ENCODE assay signal across 10 cellular contexts in genomic region chr10:132388901-132389630, GRCh38. TPM values are rescaled to one million over a fixed set of nuclear protein-coding genes. Genes with fewer than 3 reads are reported as not detected.
DNase-seq lines count a peak whose midpoint lies in the region; ATAC-seq, FAIRE-seq and TF ChIP-seq lines count a peak whose summit lies in the region.
"Had no signal": no experiment of that assay in that cellular context is flagged by ENCODE, and none has a peak within 500 bp of the region (broad histone marks: within the 10 kb centered on the region; RNA-seq: fewer than 3 reads in every experiment).

No MANE protein-coding gene starts in this region.

- H3K9ac ChIP-seq in BLaER1 (no peak overlapping the region), K562 (ENCODE audit: insufficient read depth in 1 of 2, low read depth in 2 of 2, low read length in 2 of 2) (no peak overlapping the region), neural progenitor cell (no peak overlapping the region)

- H3K4me3 ChIP-seq in BLaER1 = no peak overlapping the region
- H3K4me3 ChIP-seq in K562 = no peak overlapping the region
- no peak overlapping the region for H3K4me3 ChIP-seq in neural progenitor cell
- H3K4me3 ChIP-seq: SJCRH30 had no signal

- BruUV-seq in K562 (replicated peaks; lab: Mats Ljungman, UMichigan) = no TSS peak

- in situ Hi-C loops in K562 (cut with MboI) = loop anchor here (10.0 kb wide), 1 partner anchor 246 kb away; no protein-coding TSS in a partner anchor

- ATAC-seq in K562 (no peak), GM19395 (IDR thresholded peaks at IDR 0.05; ENCODE audit: unreplicated experiment) (no peak)

- no peak overlapping the region for H2AFZ ChIP-seq in K562 (ENCODE audit: low read depth, low read length)
- no peak overlapping the region for H2AFZ ChIP-seq in neural progenitor cell (replicated peaks)

- FAIRE-seq in H54 (lab: Jason Lieb, UNC) = no peak
- FAIRE-seq in K562 (lab: Jason Lieb, UNC) = no peak

- H3K9me3 ChIP-seq in BLaER1 (no peaks in the 10 kb centered on the region), K562 (replicated peaks; ENCODE audit: control insufficient read depth, insufficient read depth, low read depth, low read length) (no peaks in the 10 kb centered on the region), neural progenitor cell (ENCODE audit: low read depth) (no peaks in the 10 kb centered on the region)
- H3K9me3 ChIP-seq: SJCRH30 had no signal

- intact Hi-C loops in K562 (cut with micrococcal nuclease) = loop anchor here (2.0 kb wide), 1 partner anchor 64 kb away; no protein-coding TSS in a partner anchor

- peaks cover 6% of the 10 kb centered on the region for H3K9me3 Mint-ChIP-seq in neural progenitor cell

- H3K4me1 ChIP-seq in BLaER1 (peaks cover 75% of the 10 kb centered on the region), K562 (replicated peaks in 1 of 2; ENCODE audit: control insufficient read depth in 2 of 2, insufficient read depth in 2 of 2, low read length in 2 of 2) (peaks cover 0 to 35% of the 10 kb centered on the region in 2 experiments; a peak in 2 of 5 replicates), neural progenitor cell (peaks cover 9% of the 10 kb centered on the region)
- H3K4me1 ChIP-seq: SJCRH30 had no signal

- H3K36me3 ChIP-seq in BLaER1 = no peaks in the 10 kb centered on the region
- no peaks in the 10 kb centered on the region for H3K36me3 ChIP-seq in K562 (ENCODE audit: control insufficient read depth, insufficient read depth, low read length)
- H3K36me3 ChIP-seq in neural progenitor cell = no peaks in the 10 kb centered on the region
- H3K36me3 ChIP-seq: SJCRH30 had no signal

- no peaks in the 10 kb centered on the region for H3K79me2 ChIP-seq in K562 (ENCODE audit: control insufficient read depth, insufficient read depth, low read length)
- H3K79me2 ChIP-seq in neural progenitor cell (ENCODE audit: low read depth) = no peaks in the 10 kb centered on the region

- no peak for TF ChIP-seq RAD21 in K562 (CRISPR knock-in tag; conservative IDR thresholded peaks at IDR 0.05 in 1 of 2, IDR thresholded peaks at IDR 0.05 in 1 of 2)

- H3K27ac ChIP-seq in BLaER1 (no peak overlapping the region), K562 (ENCODE audit: extremely low read depth, low read depth, low read length) (no peak overlapping the region), neural progenitor cell (no peak overlapping the region)
- H3K27ac ChIP-seq: SJCRH30 had no signal

- H3K9me1 ChIP-seq in K562 (ENCODE audit: control insufficient read depth, insufficient read depth, low read length) = no peaks in the 10 kb centered on the region

- H4K20me1 ChIP-seq in BLaER1 = peaks cover 29% of the 10 kb centered on the region
- no peaks in the 10 kb centered on the region for H4K20me1 ChIP-seq in K562 (replicated peaks; ENCODE audit: control insufficient read depth, insufficient read depth, low read length)
- H4K20me1 ChIP-seq in neural progenitor cell (ENCODE audit: low read depth) = no peaks in the 10 kb centered on the region

- peaks cover 8% of the 10 kb centered on the region for H3K4me1 Mint-ChIP-seq in neural progenitor cell

- CTCF ChIA-PET in K562 (lab: Yijun Ruan, JAX; ENCODE audit: low intra/inter-chr PET ratio) = interaction anchor here (1.5 kb wide), 1 partner anchor 64 kb away, joined by 5 read pairs; no protein-coding TSS in a partner anchor

- DNase-seq in H54 (ENCODE audit: insufficient read length, low spot score) = peak; percentile 69
- DNase-seq in K562 (ENCODE audit: extremely low read depth in 1 of 4, low spot score in 3 of 4) = no peak
- DNase-seq in neural progenitor cell (ENCODE audit: low spot score) = peak; percentile 68
- DNase-seq in foreskin melanocyte = no peak
- DNase-seq in GM03348 (ENCODE audit: low spot score) = no peak
- DNase-seq in HCEC 1CT = no peak
- DNase-seq: NCI-H1092 treated with DMSO at 0.1 percent for 48 hours had no signal

- H3K27me3 ChIP-seq in BLaER1 = peaks cover 27% of the 10 kb centered on the region
- H3K27me3 ChIP-seq in K562 (ENCODE audit: control insufficient read depth in 2 of 2, insufficient read depth in 2 of 2, low read length in 2 of 2) = no peaks in the 10 kb centered on the region; a peak in 1 of 5 replicates
- peaks cover 2% of the 10 kb centered on the region for H3K27me3 ChIP-seq in neural progenitor cell
- H3K27me3 ChIP-seq: SJCRH30 had no signal

- peaks cover 14% of the 10 kb centered on the region for H3F3A ChIP-seq in neural progenitor cell (ENCODE audit: low read depth)

- peak overlapping the region; percentile 78 for H3K4me2 ChIP-seq in BLaER1
- no peak overlapping the region for H3K4me2 ChIP-seq in K562 (ENCODE audit: insufficient read depth, low read length)
- H3K4me2 ChIP-seq in neural progenitor cell = no peak overlapping the region

- WGBS in K562 (ENCODE audit: insufficient coverage, low coverage, missing lambda C conversion rate) = 41% methylated on average over 15 of the region's 25 CpGs

- no peak for TF ChIP-seq CTCF in K562 (IDR thresholded peaks at IDR 0.05 in 2 of 3, conservative IDR thresholded peaks at IDR 0.05 in 1 of 3; ENCODE audit: insufficient read depth in 2 of 3, low read depth in 1 of 3, low read length in 3 of 3)
- TF ChIP-seq CTCF in neural progenitor cell (IDR thresholded peaks at IDR 0.05) = no peak

- POLR2A ChIA-PET in K562 (lab: Yijun Ruan, JAX) = interaction anchor here (1.2 kb wide), 1 partner anchor 62 kb away, joined by 4 read pairs; no protein-coding TSS in a partner anchor

- H3K27me3 Mint-ChIP-seq in neural progenitor cell (ENCODE audit: insufficient read depth, low read depth) = peaks cover 20% of the 10 kb centered on the region

- TF ChIP-seq POLR2A in H54 (IDR thresholded peaks at IDR 0.05; ENCODE audit: low read depth, low read length) (no peak), K562 (conservative IDR thresholded peaks at IDR 0.05) (no peak)

- H3K36me3 Mint-ChIP-seq in neural progenitor cell = no peaks in the 10 kb centered on the region

- no peak overlapping the region for H3K4me3 Mint-ChIP-seq in neural progenitor cell

- no peak for TF ChIP-seq EP300 in K562 (IDR thresholded peaks at IDR 0.05; ENCODE audit: low read length)

- no peak overlapping the region for H3K27ac Mint-ChIP-seq in neural progenitor cell

TF ChIP-seq in K562, 482 proteins besides CTCF, POLR2A, EP300 and RAD21 (continues in another document):
- TF ChIP-seq, protein P1, sequence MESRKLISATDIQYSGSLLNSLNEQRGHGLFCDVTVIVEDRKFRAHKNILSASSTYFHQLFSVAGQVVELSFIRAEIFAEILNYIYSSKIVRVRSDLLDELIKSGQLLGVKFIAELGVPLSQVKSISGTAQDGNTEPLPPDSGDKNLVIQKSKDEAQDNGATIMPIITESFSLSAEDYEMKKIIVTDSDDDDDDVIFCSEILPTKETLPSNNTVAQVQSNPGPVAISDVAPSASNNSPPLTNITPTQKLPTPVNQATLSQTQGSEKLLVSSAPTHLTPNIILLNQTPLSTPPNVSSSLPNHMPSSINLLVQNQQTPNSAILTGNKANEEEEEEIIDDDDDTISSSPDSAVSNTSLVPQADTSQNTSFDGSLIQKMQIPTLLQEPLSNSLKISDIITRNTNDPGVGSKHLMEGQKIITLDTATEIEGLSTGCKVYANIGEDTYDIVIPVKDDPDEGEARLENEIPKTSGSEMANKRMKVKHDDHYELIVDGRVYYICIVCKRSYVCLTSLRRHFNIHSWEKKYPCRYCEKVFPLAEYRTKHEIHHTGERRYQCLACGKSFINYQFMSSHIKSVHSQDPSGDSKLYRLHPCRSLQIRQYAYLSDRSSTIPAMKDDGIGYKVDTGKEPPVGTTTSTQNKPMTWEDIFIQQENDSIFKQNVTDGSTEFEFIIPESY (CRISPR knock-in tag; IDR thresholded peaks at IDR 0.05) = peak; percentile 70; the same call in 1 of the 2 replicates
- no peak for TF ChIP-seq GABPA (tag; conservative IDR thresholded peaks at IDR 0.05; ENCODE audit: low read depth)

RNA-seq across cellular contexts. Expression of gene PWWP2B, which starts 7.9 kb away (rescaled TPM):
- 1.1 and 5.8 TPM in 2 replicates for total RNA-seq in K562 (2011; cell fraction: chromatin; rRNA removed; ENCODE audit: low replicate concordance)
- total RNA-seq in K562 (2011; cell fraction: nucleolus; rRNA removed) = 5.5 and 6.5 TPM in 2 replicates
- total RNA-seq in K562 (2011; cell fraction: nucleoplasm; rRNA removed) = 3.1 and 3.2 TPM in 2 replicates
- total RNA-seq in K562 (2014; rRNA removed) (7.5 and 10.4 TPM in 2 replicates), K562 (2014; rRNA removed; fragmentation: Illumina TruSeq; extraction: Trizol) (0.64 and 0.80 TPM in 2 replicates), K562 (2015; rRNA removed; fragmentation: Illumina TruSeq; extraction: Trizol) (2.0 and 2.7 TPM in 2 replicates), K562 (2021) (9.2 and 9.8 TPM in 2 replicates), neural progenitor cell (ENCODE audit: low replicate concordance) (0.34 and 1.5 TPM in 2 replicates)
- polyA plus RNA-seq in K562 (2011; rRNA removed) (1.2 and 1.7 TPM in 2 replicates), K562 (2014; fragmentation: Illumina TruSeq; extraction: Trizol) (0.24 and 1.2 TPM in 2 replicates), K562 (2014; fragmentation: Nextera tagmentation; extraction: Ambion mirVana) (under 1 TPM in 1 of 2 experiments, not detected in 1; 0.07 TPM), K562 (2014; rRNA removed) (3.3 and 4.3 TPM in 2 replicates)
- polyA plus RNA-seq in K562 (2011; cell fraction: cytosol; rRNA removed) = 2.3 and 7.4 TPM in 2 replicates
- polyA plus RNA-seq in K562 (2011; cell fraction: nucleus; rRNA removed) = 3.1 and 5.8 TPM in 2 replicates
- 3.8 and 4.8 TPM in 2 replicates for polyA plus RNA-seq in K562 (2012)
- polyA minus RNA-seq in K562 (2011; rRNA and poly(A)+ RNA removed) = 0.57 and 1.3 TPM in 2 replicates
- polyA minus RNA-seq in K562 (2011; cell fraction: cytosol; rRNA and poly(A)+ RNA removed) = 2.9 and 4.0 TPM in 2 replicates
- polyA minus RNA-seq in K562 (2011; cell fraction: nucleus; rRNA and poly(A)+ RNA removed) = 2.0 and 2.8 TPM in 2 replicates

RNA-seq across cellular contexts. Expression of gene LRRC27, which starts 57.1 kb away (rescaled TPM):
- total RNA-seq in K562 (2011; cell fraction: chromatin; rRNA removed; ENCODE audit: low replicate concordance) = 8.1 and 11.5 TPM in 2 replicates
- 4.9 and 5.3 TPM in 2 replicates for total RNA-seq in K562 (2011; cell fraction: nucleolus; rRNA removed)
- 4.6 and 5.2 TPM in 2 replicates for total RNA-seq in K562 (2011; cell fraction: nucleoplasm; rRNA removed)
- total RNA-seq in K562 (2014; rRNA removed) (1.00 and 2.2 TPM in 2 replicates), K562 (2014; rRNA removed; fragmentation: Illumina TruSeq; extraction: Trizol) (1.3 and 1.5 TPM in 2 replicates), K562 (2015; rRNA removed; fragmentation: Illumina TruSeq; extraction: Trizol) (1.2 and 1.3 TPM in 2 replicates), K562 (2021) (2.3 TPM in 2 replicates), neural progenitor cell (ENCODE audit: low replicate concordance) (8.0 and 16.9 TPM in 2 replicates)
- polyA plus RNA-seq in K562 (2011; rRNA removed) (2.2 and 2.3 TPM in 2 replicates), K562 (2014; fragmentation: Illumina TruSeq; extraction: Trizol) (1.4 and 2.6 TPM in 2 replicates), K562 (2014; fragmentation: Nextera tagmentation; extraction: Ambion mirVana) (under 1 TPM; 0.10 to 0.38 TPM), K562 (2014; rRNA removed) (1.7 and 2.7 TPM in 2 replicates)
- polyA plus RNA-seq in K562 (2011; cell fraction: cytosol; rRNA removed) = 1.8 and 2.2 TPM in 2 replicates
- polyA plus RNA-seq in K562 (2011; cell fraction: nucleus; rRNA removed) = 7.7 and 13.9 TPM in 2 replicates
- polyA plus RNA-seq in K562 (2012) = 1.8 and 5.9 TPM in 2 replicates
- polyA minus RNA-seq in K562 (2011; rRNA and poly(A)+ RNA removed) = 0.93 and 1.4 TPM in 2 replicates
- 0.86 TPM in 1 of 2 replicates, not detected in the other for polyA minus RNA-seq in K562 (2011; cell fraction: cytosol; rRNA and poly(A)+ RNA removed)
- 2.7 and 3.3 TPM in 2 replicates for polyA minus RNA-seq in K562 (2011; cell fraction: nucleus; rRNA and poly(A)+ RNA removed)

Comparison
In these comparisons a context has a peak if more than half of its experiments do, and no peak if none do; other contexts are left out.
1. DNase-seq: peak in H54 (single experiment) and neural progenitor cell (single experiment); none in K562 (0 of 4), foreskin melanocyte (single experiment), GM03348 (single experiment) and HCEC 1CT (single experiment).